Comparison of ENCODE assay signal across 8 cellular contexts in genomic region chr1:28258628-28259251, GRCh38. TPM values are rescaled to one million over a fixed set of nuclear protein-coding genes. Genes with fewer than 3 reads are reported as not detected.
DNase-seq lines count a peak whose midpoint lies in the region; TF ChIP-seq lines count a peak whose summit lies in the region.

No MANE protein-coding gene starts in this region.

- H4K20me1 ChIP-seq in fibroblast of lung (ENCODE audit: control insufficient read depth, extremely low read depth, insufficient read depth, low read length) (peaks cover 11% of the 10 kb centered on the region), smooth muscle cell (ENCODE audit: low read depth) (peaks cover 37% of the 10 kb centered on the region)

- peak overlapping the region; percentile 65 for H2AFZ ChIP-seq in fibroblast of lung (ENCODE audit: low read length)
- peak overlapping the region; percentile 70 for H2AFZ ChIP-seq in smooth muscle cell (ENCODE audit: low read depth)

- TF ChIP-seq POLR2A in thyroid gland (IDR thresholded peaks at IDR 0.05), result no peak

- H3K4me2 ChIP-seq in fibroblast of lung (ENCODE audit: extremely low read depth, insufficient read depth, low read length) (peak overlapping the region; percentile 73), smooth muscle cell (peak overlapping the region; percentile 73)

- intact Hi-C loops in thyroid gland (cut with DNase I), result no loop called here

- peak; percentile 22 for DNase-seq in H7
- peak; percentile 39 for DNase-seq in SKM-1 treated with dmso at 0.1 percent for 144 hours (lab: John Stamatoyannopoulos, UW; ENCODE audit: unreplicated experiment)
- no peak for DNase-seq in fibroblast of lung (ENCODE audit: low read depth in 2 of 2)
- DNase-seq in smooth muscle cell (lab: John Stamatoyannopoulos, UW; ENCODE audit: unreplicated experiment), result no peak
- no peak for DNase-seq in stimulated activated CD4-positive, alpha-beta T cell treated with anti-CD3 and anti-CD28 coated beads, Interleukin-4, amount 100 ng/mL, for 1 hour
- DNase-seq in thyroid gland, result no peak
- no peak for DNase-seq in NCI-H1048 (lab: John Stamatoyannopoulos, UW)
- no peak for DNase-seq in NCI-H146 treated with DMSO at 0.1 percent for 48 hours (lab: John Stamatoyannopoulos, UW; ENCODE audit: unreplicated experiment)

- TF ChIP-seq CTCF in fibroblast of lung (conservative IDR thresholded peaks at IDR 0.05 in 1 of 2, IDR thresholded peaks at IDR 0.05 in 1 of 2; ENCODE audit: low read depth in 1 of 2, low read length in 2 of 2) (no peak), smooth muscle cell (IDR thresholded peaks at IDR 0.05; ENCODE audit: borderline replicate concordance, insufficient read depth, poor library complexity, severe bottlenecking) (no peak), thyroid gland (IDR thresholded peaks at IDR 0.05) (no peak)

- H3K9me3 ChIP-seq in fibroblast of lung (ENCODE audit: control insufficient read depth, insufficient read depth, low read depth, low read length), result no peaks in the 10 kb centered on the region
- H3K9me3 ChIP-seq in smooth muscle cell (replicated peaks; ENCODE audit: low read depth), result no peaks in the 10 kb centered on the region
- no peaks in the 10 kb centered on the region for H3K9me3 ChIP-seq in thyroid gland

- no peak overlapping the region for H3K9ac ChIP-seq in fibroblast of lung (ENCODE audit: insufficient read depth, low read length)
- H3K9ac ChIP-seq in smooth muscle cell (ENCODE audit: low read depth), result peak overlapping the region; percentile 74

- peaks cover 37% of the 10 kb centered on the region for H3K79me2 ChIP-seq in fibroblast of lung (ENCODE audit: control insufficient read depth, insufficient read depth, low read length)
- peaks cover 44% of the 10 kb centered on the region for H3K79me2 ChIP-seq in smooth muscle cell (ENCODE audit: low read depth)

- H3K27ac ChIP-seq in fibroblast of lung (ENCODE audit: insufficient read depth, low read length) (peak overlapping the region; percentile 92), smooth muscle cell (ENCODE audit: low read depth) (peak overlapping the region; percentile 91), thyroid gland (no peak overlapping the region)

- H3K36me3 ChIP-seq in H7 (replicated peaks; ENCODE audit: control insufficient read depth, insufficient read depth, low read length), result no peaks in the 10 kb centered on the region
- H3K36me3 ChIP-seq in fibroblast of lung (ENCODE audit: control insufficient read depth, insufficient read depth, low read length), result no peaks in the 10 kb centered on the region
- H3K36me3 ChIP-seq in smooth muscle cell (ENCODE audit: low read depth), result no peaks in the 10 kb centered on the region
- H3K36me3 ChIP-seq in thyroid gland, result no peaks in the 10 kb centered on the region

- H3K27me3 ChIP-seq in H7 (ENCODE audit: control insufficient read depth, insufficient read depth, low read length) (no peaks in the 10 kb centered on the region; the same call in 1 of the 2 replicates), fibroblast of lung (ENCODE audit: control insufficient read depth, insufficient read depth, low read length) (no peaks in the 10 kb centered on the region), smooth muscle cell (ENCODE audit: low read depth) (no peaks in the 10 kb centered on the region), thyroid gland (no peaks in the 10 kb centered on the region)

- H3F3A ChIP-seq in smooth muscle cell (ENCODE audit: low read depth), result no peaks in the 10 kb centered on the region

- H3K4me1 ChIP-seq in fibroblast of lung (ENCODE audit: control insufficient read depth, extremely low read depth, insufficient read depth, low read length) (peaks cover 11% of the 10 kb centered on the region), smooth muscle cell (ENCODE audit: low read depth) (peaks cover 11% of the 10 kb centered on the region), thyroid gland (peaks cover 4 to 18% of the 10 kb centered on the region in 2 donors)

- H3K4me3 ChIP-seq in H7 (ENCODE audit: insufficient read depth, low read depth, low read length) (peak overlapping the region; percentile 18; the same call in 1 of the 2 replicates), fibroblast of lung (replicated peaks in 1 of 4; ENCODE audit: control extremely low read depth in 1 of 4, insufficient read depth in 1 of 4, low read depth in 3 of 4, low read length in 4 of 4) (peak overlapping the region in 2 of 4 experiments; percentile 32 to 44), smooth muscle cell (peak overlapping the region; percentile 100), thyroid gland (replicated peaks in 1 of 3) (no peak overlapping the region)

- 40% methylated on average over 12 of the region's 12 CpGs for WGBS in smooth muscle cell (ENCODE audit: low lambda C conversion rate)
- WGBS in thyroid gland, 2 donors, result 11 to 24% methylated on average over 12 of the region's 12 CpGs

RNA-seq across cellular contexts. Expression of gene SESN2, which starts 0.6 kb away (rescaled TPM):
- total RNA-seq in H7 (2014; rRNA removed; shearing (Covaris generic)), result 34.9 and 36.0 TPM in 2 replicates
- 40.1 and 55.2 TPM in 2 replicates for total RNA-seq in fibroblast of lung
- polyA plus RNA-seq in fibroblast of lung, result 8.4 and 12.4 TPM in 2 replicates
- 9.7 and 15.0 TPM in 2 replicates for polyA plus RNA-seq in fibroblast of lung (2012)
- 26.2 and 35.5 TPM in 2 replicates for polyA minus RNA-seq in fibroblast of lung (ENCODE audit: low replicate concordance)
- 28.8 and 30.8 TPM in 2 replicates for total RNA-seq in smooth muscle cell
- polyA plus RNA-seq in smooth muscle cell, result 42.8 and 45.4 TPM in 2 replicates
- total RNA-seq in thyroid gland, result 1 to 10 TPM; 6.4 to 8.1 (median 6.8) TPM

RNA-seq across cellular contexts. Expression of gene ATP5IF1, which starts 22.8 kb away (rescaled TPM):
- total RNA-seq in H7 (2014; rRNA removed; shearing (Covaris generic)), result 211 and 240 TPM in 2 replicates
- total RNA-seq in fibroblast of lung (100 and 146 TPM in 2 replicates), smooth muscle cell (359 and 460 TPM in 2 replicates), thyroid gland (100 to 1,000 TPM in 3 of 4 donors, 10 to 100 TPM in 1; 75.6 to 307 (median 236) TPM)
- polyA plus RNA-seq in fibroblast of lung (269 and 279 TPM in 2 replicates), smooth muscle cell (547 and 550 TPM in 2 replicates)
- polyA plus RNA-seq in fibroblast of lung (2012), result 333 and 339 TPM in 2 replicates
- 18.3 and 26.1 TPM in 2 replicates for polyA minus RNA-seq in fibroblast of lung (ENCODE audit: low replicate concordance)

RNA-seq across cellular contexts. Expression of gene DNAJC8, which starts 25.9 kb away (rescaled TPM):
- total RNA-seq in H7 (2014; rRNA removed; shearing (Covaris generic)), result 115 and 117 TPM in 2 replicates
- 56.1 and 57.0 TPM in 2 replicates for total RNA-seq in fibroblast of lung
- polyA plus RNA-seq in fibroblast of lung, result 120 and 157 TPM in 2 replicates
- polyA plus RNA-seq in fibroblast of lung (2012), result 95.6 and 130 TPM in 2 replicates
- 37.7 and 63.8 TPM in 2 replicates for polyA minus RNA-seq in fibroblast of lung (ENCODE audit: low replicate concordance)
- 72.3 and 76.1 TPM in 2 replicates for total RNA-seq in smooth muscle cell
- 105 and 114 TPM in 2 replicates for polyA plus RNA-seq in smooth muscle cell
- 10 to 100 TPM; 59.5 to 76.7 (median 62.5) TPM for total RNA-seq in thyroid gland

Comparison
In these comparisons a context has a peak if more than half of its experiments do, and no peak if none do; other contexts are left out.
1. DNase-seq: peak in H7 (single experiment) and SKM-1 treated with dmso at 0.1 percent for 144 hours (single experiment); none in fibroblast of lung (0 of 2), smooth muscle cell (single experiment), stimulated activated CD4-positive, alpha-beta T cell treated with anti-CD3 and anti-CD28 coated beads, Interleukin-4, amount 100 ng/mL, for 1 hour (single experiment), thyroid gland (0 of 2), NCI-H1048 (single experiment) and NCI-H146 treated with DMSO at 0.1 percent for 48 hours (single experiment).
2. H3K4me3 ChIP-seq: peak in H7 (single experiment) and smooth muscle cell (single experiment); none in thyroid gland (0 of 3).
3. H3K27ac ChIP-seq: peak in fibroblast of lung (single experiment) and smooth muscle cell (single experiment); none in thyroid gland (0 of 3).